ENCODE assay signal across 1 cellular context in the genomic region with DNA sequence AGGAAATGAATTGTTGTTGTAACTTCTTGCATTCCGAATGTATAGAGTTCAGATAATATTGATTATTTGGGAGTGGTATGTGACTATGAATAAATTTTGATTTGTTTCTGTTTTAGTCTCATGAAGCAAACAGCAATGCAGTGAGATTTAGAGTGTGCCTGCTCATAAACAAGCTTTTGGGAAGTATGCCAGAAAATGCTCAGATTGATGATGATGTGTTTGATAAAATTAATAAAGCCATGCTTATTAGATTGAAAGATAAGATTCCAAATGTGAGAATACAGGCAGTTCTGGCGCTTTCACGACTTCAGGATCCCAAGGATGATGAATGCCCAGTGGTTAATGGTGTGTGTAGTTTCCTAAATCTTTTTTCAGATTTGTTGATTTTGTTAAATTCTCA.
TF ChIP-seq lines count a peak whose summit lies in the region.

No MANE protein-coding gene starts in this region.

TF ChIP-seq in HepG2, 621 proteins besides CTCF, POLR2A, EP300 and RAD21:
- no peak for TF ChIP-seq HNRNPUL1 (IDR thresholded peaks at IDR 0.05; ENCODE audit: low read depth, low read length)
- no peak for TF ChIP-seq ZNF557 (CRISPR knock-in tag; IDR thresholded peaks at IDR 0.05)
- TF ChIP-seq, protein P1, sequence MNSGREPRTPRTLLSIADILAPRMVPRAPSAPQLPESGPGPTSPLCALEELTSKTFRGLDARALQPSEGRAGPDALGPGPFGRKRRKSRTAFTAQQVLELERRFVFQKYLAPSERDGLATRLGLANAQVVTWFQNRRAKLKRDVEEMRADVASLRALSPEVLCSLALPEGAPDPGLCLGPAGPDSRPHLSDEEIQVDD (CRISPR knock-in tag; IDR thresholded peaks at IDR 0.05; ENCODE audit: borderline replicate concordance): no peak
- no peak for TF ChIP-seq PCBP1 (IDR thresholded peaks at IDR 0.05; ENCODE audit: borderline replicate concordance, low read depth, low read length)
- TF ChIP-seq AGO2 (optimal IDR thresholded peaks at IDR 0.05; ENCODE audit: low read depth, low read length): no peak
- no peak for TF ChIP-seq PHF21A (CRISPR knock-in tag; IDR thresholded peaks at IDR 0.05)
- TF ChIP-seq ZNF562 (CRISPR knock-in tag; IDR thresholded peaks at IDR 0.05; ENCODE audit: borderline replicate concordance): no peak
- no peak for TF ChIP-seq IRF2 (CRISPR knock-in tag; IDR thresholded peaks at IDR 0.05)
- no peak for TF ChIP-seq NFRKB (IDR thresholded peaks at IDR 0.05)
- no peak for TF ChIP-seq ZNF816 (CRISPR knock-in tag; IDR thresholded peaks at IDR 0.05; ENCODE audit: borderline replicate concordance)
- TF ChIP-seq, protein P2, sequence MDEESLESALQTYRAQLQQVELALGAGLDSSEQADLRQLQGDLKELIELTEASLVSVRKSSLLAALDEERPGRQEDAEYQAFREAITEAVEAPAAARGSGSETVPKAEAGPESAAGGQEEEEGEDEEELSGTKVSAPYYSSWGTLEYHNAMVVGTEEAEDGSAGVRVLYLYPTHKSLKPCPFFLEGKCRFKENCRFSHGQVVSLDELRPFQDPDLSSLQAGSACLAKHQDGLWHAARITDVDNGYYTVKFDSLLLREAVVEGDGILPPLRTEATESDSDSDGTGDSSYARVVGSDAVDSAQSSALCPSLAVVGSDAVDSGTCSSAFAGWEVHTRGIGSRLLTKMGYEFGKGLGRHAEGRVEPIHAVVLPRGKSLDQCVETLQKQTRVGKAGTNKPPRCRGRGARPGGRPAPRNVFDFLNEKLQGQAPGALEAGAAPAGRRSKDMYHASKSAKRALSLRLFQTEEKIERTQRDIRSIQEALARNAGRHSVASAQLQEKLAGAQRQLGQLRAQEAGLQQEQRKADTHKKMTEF (CRISPR knock-in tag; IDR thresholded peaks at IDR 0.05): no peak
- no peak for TF ChIP-seq ZNF713 (CRISPR knock-in tag; IDR thresholded peaks at IDR 0.05)
- TF ChIP-seq SP2 (CRISPR knock-in tag; IDR thresholded peaks at IDR 0.05): no peak
- TF ChIP-seq NONO (IDR thresholded peaks at IDR 0.05): no peak
- no peak for TF ChIP-seq NONO (CRISPR knock-in tag; conservative IDR thresholded peaks at IDR 0.05)
